In genomic region chr1:95115708-95116137, GRCh38 we compare ENCODE assay signal across 1 cellular context.
TF ChIP-seq lines count a peak whose summit lies in the region.

No MANE protein-coding gene starts in this region.

TF ChIP-seq in K562, 482 proteins besides CTCF, POLR2A, EP300 and RAD21 (continued from another document and continues in another):
- peak; percentile 37; the same call in 1 of the 2 replicates for TF ChIP-seq ZBTB2 (IDR thresholded peaks at IDR 0.05)
- no peak for TF ChIP-seq BDP1 (IDR thresholded peaks at IDR 0.05; ENCODE audit: insufficient read depth, insufficient read length)
- TF ChIP-seq MTA2 (IDR thresholded peaks at IDR 0.05; ENCODE audit: low read depth): peak; percentile 86
- TF ChIP-seq FUS (optimal IDR thresholded peaks at IDR 0.05; ENCODE audit: low read depth, low read length): no peak
- TF ChIP-seq HMBOX1 (IDR thresholded peaks at IDR 0.05): peak; percentile 51; the same call in 1 of the 2 replicates
- TF ChIP-seq PHB2 (IDR thresholded peaks at IDR 0.05; ENCODE audit: low read depth): peak; percentile 80; the same call in 1 of the 2 replicates
- no peak for TF ChIP-seq SRSF7 (optimal IDR thresholded peaks at IDR 0.05; ENCODE audit: low read depth, low read length)
- TF ChIP-seq ZNF232 (CRISPR knock-in tag; IDR thresholded peaks at IDR 0.05): no peak
- no peak for TF ChIP-seq NR3C1 (CRISPR knock-in tag; IDR thresholded peaks at IDR 0.05)
- TF ChIP-seq EHMT2 (IDR thresholded peaks at IDR 0.05): 0 out of 2 replicates have a peak, but pooled peaks have one; percentile 47
- TF ChIP-seq GATAD2B (IDR thresholded peaks at IDR 0.05; ENCODE audit: borderline replicate concordance): peak; percentile 62; the same call in 1 of the 2 replicates
- TF ChIP-seq TRIM28 (IDR thresholded peaks at IDR 0.05): no peak
- peak; percentile 92 for TF ChIP-seq KLF16 (IDR thresholded peaks at IDR 0.05)
- TF ChIP-seq SMARCE1 (IDR thresholded peaks at IDR 0.05): peak; percentile 84
- TF ChIP-seq U2AF1 (optimal IDR thresholded peaks at IDR 0.05; ENCODE audit: low read depth, low read length): no peak
- TF ChIP-seq STAT5A (IDR thresholded peaks at IDR 0.05; ENCODE audit: borderline replicate concordance, low read length): peak; percentile 92
- TF ChIP-seq KDM4B (IDR thresholded peaks at IDR 0.05; ENCODE audit: borderline replicate concordance in 2 of 2, low read depth in 1 of 2): no peak
- TF ChIP-seq CREB3L1 (IDR thresholded peaks at IDR 0.05; ENCODE audit: borderline replicate concordance, low read depth): no peak
- no peak for TF ChIP-seq NR2C1 (IDR thresholded peaks at IDR 0.05)
- TF ChIP-seq NR2C1 (tag; IDR thresholded peaks at IDR 0.05): no peak
- peak; percentile 82 for TF ChIP-seq CEBPG (CRISPR knock-in tag; IDR thresholded peaks at IDR 0.05)
- TF ChIP-seq CEBPG (tag; conservative IDR thresholded peaks at IDR 0.05 in 1 of 2, IDR thresholded peaks at IDR 0.05 in 1 of 2): peak; percentile 67 to 86
- TF ChIP-seq NFE2L1 (tag; IDR thresholded peaks at IDR 0.05; ENCODE audit: borderline replicate concordance, low read depth): no peak
- TF ChIP-seq RNF2 (IDR thresholded peaks at IDR 0.05): peak; percentile 27; the same call in 1 of the 2 replicates
- no peak for TF ChIP-seq POLR2AphosphoS2 (IDR thresholded peaks at IDR 0.05; ENCODE audit: low read length)
- peak; percentile 94 for TF ChIP-seq ARID3A (IDR thresholded peaks at IDR 0.05; ENCODE audit: borderline replicate concordance, low read depth, low read length)
- TF ChIP-seq ELK3 (CRISPR knock-in tag; IDR thresholded peaks at IDR 0.05): no peak
- TF ChIP-seq TAF15 (IDR thresholded peaks at IDR 0.05; ENCODE audit: low read depth, low read length): no peak
- peak; percentile 96 for TF ChIP-seq NCOR1 (IDR thresholded peaks at IDR 0.05)
- TF ChIP-seq DPF2 (IDR thresholded peaks at IDR 0.05): peak; percentile 92
- TF ChIP-seq PRDM10 (IDR thresholded peaks at IDR 0.05; ENCODE audit: partially characterized antibody): no peak
- TF ChIP-seq POU5F1 (IDR thresholded peaks at IDR 0.05; ENCODE audit: borderline replicate concordance, low read depth, low read length, partially characterized antibody): no peak
- TF ChIP-seq TEAD4 (IDR thresholded peaks at IDR 0.05; ENCODE audit: low read length): peak; percentile 98
- no peak for TF ChIP-seq TEAD4 (CRISPR knock-in tag; IDR thresholded peaks at IDR 0.05; ENCODE audit: borderline replicate concordance)
- TF ChIP-seq NRF1 (conservative IDR thresholded peaks at IDR 0.05 in 1 of 2, IDR thresholded peaks at IDR 0.05 in 1 of 2): 0 out of 4 replicates have a peak, but pooled peaks of 1 of the 2 experiments have one; percentile 12
- TF ChIP-seq TAF7 (tag; IDR thresholded peaks at IDR 0.05): no peak
- TF ChIP-seq CHAMP1 (IDR thresholded peaks at IDR 0.05): peak; percentile 51; the same call in 1 of the 2 replicates
- peak; percentile 88 for TF ChIP-seq NFIC (IDR thresholded peaks at IDR 0.05)
- no peak for TF ChIP-seq MITF (IDR thresholded peaks at IDR 0.05)
- no peak for TF ChIP-seq CAMTA2 (CRISPR knock-in tag; conservative IDR thresholded peaks at IDR 0.05)
- no peak for TF ChIP-seq GABPB2 (CRISPR knock-in tag; conservative IDR thresholded peaks at IDR 0.05)
- no peak for TF ChIP-seq HES1 (IDR thresholded peaks at IDR 0.05; ENCODE audit: low read depth)
- TF ChIP-seq HNRNPL (IDR thresholded peaks at IDR 0.05; ENCODE audit: low read depth, low read length): no peak
- TF ChIP-seq CCNT2 (IDR thresholded peaks at IDR 0.05; ENCODE audit: borderline replicate concordance, extremely low read depth, insufficient read length, low read depth, low read length): peak; percentile 73
- peak; percentile 81; the same call in 1 of the 2 replicates for TF ChIP-seq SMARCC2 (IDR thresholded peaks at IDR 0.05; ENCODE audit: low read depth)
- peak; percentile 31; the same call in 1 of the 2 replicates for TF ChIP-seq JUND (IDR thresholded peaks at IDR 0.05; ENCODE audit: borderline replicate concordance, low read depth, low read length)
- no peak; the same call in 2 of the 3 replicates for TF ChIP-seq JUND (tag; IDR thresholded peaks at IDR 0.05; ENCODE audit: borderline replicate concordance, low read depth, low read length)
- peak; percentile 46; the same call in 1 of the 2 replicates for TF ChIP-seq SMAD4 (CRISPR knock-in tag; conservative IDR thresholded peaks at IDR 0.05)
- no peak for TF ChIP-seq ZC3H11A (IDR thresholded peaks at IDR 0.05; ENCODE audit: low read depth, low read length)
- TF ChIP-seq CBFA2T2 (conservative IDR thresholded peaks at IDR 0.05): peak; percentile 97
- TF ChIP-seq PML (IDR thresholded peaks at IDR 0.05; ENCODE audit: low read length): peak; percentile 94
- TF ChIP-seq CBFA2T3 (IDR thresholded peaks at IDR 0.05): peak; percentile 99
- no peak for TF ChIP-seq PKNOX1 (IDR thresholded peaks at IDR 0.05)
- peak; percentile 60 for TF ChIP-seq NFE2 (IDR thresholded peaks at IDR 0.05; ENCODE audit: low read depth)
- TF ChIP-seq NFXL1 (CRISPR knock-in tag; IDR thresholded peaks at IDR 0.05): no peak
- no peak for TF ChIP-seq MAZ (CRISPR knock-in tag; conservative IDR thresholded peaks at IDR 0.05 in 1 of 2, IDR thresholded peaks at IDR 0.05 in 1 of 2)
- TF ChIP-seq MYNN (IDR thresholded peaks at IDR 0.05): peak; percentile 65
- TF ChIP-seq MYNN (CRISPR knock-in tag; IDR thresholded peaks at IDR 0.05): no peak
